9 cellular contexts compared by ENCODE assay signal in genomic region chr5:168365581-168366081, GRCh38.
DNase-seq lines count a peak whose midpoint lies in the region; ATAC-seq, FAIRE-seq and TF ChIP-seq lines count a peak whose summit lies in the region.
"Had no signal": no experiment of that assay in that cellular context is flagged by ENCODE, and none has a peak within 500 bp of the region (broad histone marks: within the 10 kb centered on the region; RNA-seq: fewer than 3 reads in every experiment).

No MANE protein-coding gene starts in this region.

- no peaks in the 10 kb centered on the region for H3K4me1 ChIP-seq in Peyer's patch
- peaks cover 4 to 34% (median 30%) of the 10 kb centered on the region in 3 donors for H3K4me1 ChIP-seq in pancreas

- H3K9me3 ChIP-seq in Peyer's patch (no peaks in the 10 kb centered on the region), pancreas (no peaks in the 10 kb centered on the region)

- POLR2A ChIA-PET in GM10248 (lab: Yijun Ruan, JAX) = no interaction called here

- H3K27ac ChIP-seq in Peyer's patch = peak overlapping the region in 1 of 4 donors; percentile 9
- H3K27ac ChIP-seq in pancreas = peak overlapping the region in 3 of 4 donors; percentile 43 to 73 (median 62)

- intact Hi-C loops in pancreas (cut with DNase I) = loop anchor here in 1 of 3 donors (10.0 kb wide), 1 partner anchor 71 kb away; the partner anchor contains the start of gene WWC1

- TF ChIP-seq CTCF in Peyer's patch (IDR thresholded peaks at IDR 0.05) (peak in 4 of 6 experiments; percentile 10 to 43 (median 30)), pancreas (IDR thresholded peaks at IDR 0.05) (peak in 3 of 4 donors; percentile 14 to 34 (median 31)), GM10248 (IDR thresholded peaks at IDR 0.05; ENCODE audit: control extremely low read depth, extremely low read depth, low read depth, missing control alignments) (no peak)

- ATAC-seq in pancreas (peak; percentile 76 to 84 (median 77)), HG03565 (IDR thresholded peaks at IDR 0.05; ENCODE audit: unreplicated experiment) (no peak)

- in situ Hi-C loops in G401 (cut with HindIII; ENCODE audit: low sequenced_read_pairs) = no loop called here

- no peaks in the 10 kb centered on the region for H3K27me3 ChIP-seq in Peyer's patch
- no peaks in the 10 kb centered on the region for H3K27me3 ChIP-seq in pancreas

- WGBS in pancreas, 2 donors = 9 to 11% methylated on average over 10 of the region's 10 CpGs

- CTCF ChIA-PET in GM10248 (lab: Yijun Ruan, JAX) = no interaction called here

- H3K36me3 ChIP-seq in Peyer's patch = no peaks in the 10 kb centered on the region
- no peaks in the 10 kb centered on the region for H3K36me3 ChIP-seq in pancreas

- FAIRE-seq in pancreas (lab: Jason Lieb, UNC) = no peak

- no peak for TF ChIP-seq POLR2A in Peyer's patch (IDR thresholded peaks at IDR 0.05)

- H3K4me3 ChIP-seq in Peyer's patch (no peak overlapping the region), pancreas (no peak overlapping the region)

- DNase-seq in EH (ENCODE audit: low read depth) (peak; percentile 69), Peyer's patch (peak in 1 of 3 donors; percentile 70), fibroblast of the conjunctiva (ENCODE audit: low read depth) (peak; percentile 38), pancreas (peak; percentile 55 to 71 (median 61)), GM10248 (ENCODE audit: extremely low spot score) (no peak), G401 (ENCODE audit: low spot score) (no peak), NCI-H146 treated with DMSO at 0.1 percent for 48 hours (lab: John Stamatoyannopoulos, UW; ENCODE audit: unreplicated experiment) (no peak)
- DNase-seq: T-helper 9 cell had no signal

Comparison
In these comparisons a context has a peak if more than half of its experiments do, and no peak if none do; other contexts are left out.
1. DNase-seq: peak in EH (single experiment), fibroblast of the conjunctiva (single experiment) and pancreas (6 of 6); none in GM10248 (single experiment), G401 (single experiment) and NCI-H146 treated with DMSO at 0.1 percent for 48 hours (single experiment).